Comparison of ENCODE assay signal across 16 cellular contexts in the genomic region with DNA sequence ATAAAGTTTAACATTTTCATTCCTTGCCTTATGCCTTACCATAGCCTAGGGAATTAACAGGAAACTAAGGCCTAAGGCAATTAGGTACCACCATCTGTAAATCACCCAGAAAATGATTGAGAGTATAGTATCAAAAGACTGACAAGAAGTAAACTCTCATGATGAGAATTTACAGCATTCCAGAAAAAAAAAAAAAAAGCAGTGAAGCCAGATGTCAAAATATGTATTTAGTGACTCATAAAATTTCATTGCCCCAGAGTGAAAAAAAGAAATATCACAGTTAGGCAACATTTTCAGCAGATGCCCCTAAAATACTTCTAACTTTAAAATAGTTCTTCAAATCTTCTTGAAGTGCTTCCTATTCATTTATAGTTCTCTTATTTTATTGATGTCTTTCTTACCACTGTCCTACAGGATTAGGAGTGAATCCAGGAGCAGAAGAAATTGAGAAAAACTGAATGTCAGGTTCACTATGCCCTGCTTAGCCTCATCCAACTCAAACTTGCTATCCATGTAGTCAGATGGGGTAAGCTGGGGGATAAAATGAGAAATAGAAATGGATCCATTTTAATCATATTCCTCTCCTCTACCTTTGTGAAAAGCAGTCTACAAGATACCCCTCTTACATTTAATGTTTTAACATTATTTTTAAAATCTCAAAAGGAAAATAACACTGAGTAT. TPM values are rescaled to one million over a fixed set of nuclear protein-coding genes. Genes with fewer than 3 reads are reported as not detected.
DNase-seq lines count a peak whose midpoint lies in the region; ATAC-seq, FAIRE-seq and TF ChIP-seq lines count a peak whose summit lies in the region.
"Had no signal": no experiment of that assay in that cellular context is flagged by ENCODE, and none has a peak within 500 bp of the region (broad histone marks: within the 10 kb centered on the region; RNA-seq: fewer than 3 reads in every experiment).

No MANE protein-coding gene starts in this region.

- no peak overlapping the region for H3K14ac ChIP-seq in H9 (ENCODE audit: insufficient read depth, low read length)

- H2BK20ac ChIP-seq in H9 (ENCODE audit: low read depth, low read length, poor library complexity, severe bottlenecking): no peak overlapping the region

- no peak overlapping the region for H3T11ph ChIP-seq in H9 (ENCODE audit: low read length)

- H3K79me2 ChIP-seq in osteoblast (ENCODE audit: insufficient read depth, low read length) (no peaks in the 10 kb centered on the region), H9 (ENCODE audit: insufficient read depth, low read length) (no peaks in the 10 kb centered on the region)

- H2AFZ ChIP-seq in osteoblast (ENCODE audit: low read length): no peak overlapping the region
- no peak overlapping the region for H2AFZ ChIP-seq in H9 (ENCODE audit: low read length)

- no peak overlapping the region for H2BK12ac ChIP-seq in H9 (ENCODE audit: insufficient read length, low read depth, low read length)

- no peak overlapping the region for H3K56ac ChIP-seq in H9 (ENCODE audit: insufficient read length, low read depth, low read length)

- H2BK15ac ChIP-seq in H9 (ENCODE audit: low read depth, low read length): no peak overlapping the region

- H2AK5ac ChIP-seq in H9 (ENCODE audit: insufficient read length, low read length): no peak overlapping the region

- peaks cover 6 to 9% of the 10 kb centered on the region in 2 experiments; a peak in 3 of 4 replicates for H3K4me1 Mint-ChIP-seq in H9

- intact Hi-C loops in cardiac septum (cut with DNase I): no loop called here

- no peak overlapping the region for H4K91ac ChIP-seq in H9 (ENCODE audit: insufficient read length, low read depth, low read length)

- H4K5ac ChIP-seq in H9 (ENCODE audit: insufficient read length, low read depth, low read length): no peak overlapping the region

- no peak overlapping the region for H2BK120ac ChIP-seq in H9 (ENCODE audit: low read depth, low read length, poor library complexity, severe bottlenecking)

- peaks cover 3 to 11% of the 10 kb centered on the region in 2 experiments; a peak in 3 of 5 replicates for H3K9me3 Mint-ChIP-seq in H9

- DNase-seq in GM18507 (ENCODE audit: extremely low spot score, insufficient read length, low read depth) (no peak), NCI-H460 (ENCODE audit: extremely low read depth, low read depth) (peak; percentile 17), cardiac fibroblast (ENCODE audit: low read depth in 2 of 2) (peak; percentile 47 to 75), osteoblast (ENCODE audit: insufficient read length, low spot score, missing footprints) (no peak), H9 (no peak), cardiac septum (ENCODE audit: low spot score) (no peak)
- DNase-seq: activated CD4-positive, alpha-beta memory T cell treated with anti-CD3 and anti-CD28 coated beads for 36 hours; activated gamma-delta T cell treated with Interleukin-2 at 50 U/mL for 16 hours; CD4-positive, CD25-positive, alpha-beta regulatory T cell; central memory CD4-positive, alpha-beta T cell; GDM1; T-helper 17 cell; thyroid gland had no signal

- no peaks in the 10 kb centered on the region; the same call in 1 of the 2 replicates for H3K27me3 Mint-ChIP-seq in H9 (ENCODE audit: low read depth)
- H3K27me3 Mint-ChIP-seq: activated CD4-positive, alpha-beta memory T cell treated with anti-CD3 and anti-CD28 coated beads for 36 hours; CD4-positive, CD25-positive, alpha-beta regulatory T cell had no signal

- TF ChIP-seq CTCF in cardiac fibroblast (IDR thresholded peaks at IDR 0.05; ENCODE audit: low read depth, low read length) (no peak), osteoblast (IDR thresholded peaks at IDR 0.05; ENCODE audit: extremely low read depth, low read depth, low read length) (no peak), H9 (conservative IDR thresholded peaks at IDR 0.05) (no peak)

- no peak overlapping the region for H2BK5ac ChIP-seq in H9 (ENCODE audit: insufficient read length, low read length)

- no peak overlapping the region for H3K4ac ChIP-seq in H9 (ENCODE audit: low read depth, low read length)

- H3K23me2 ChIP-seq in H9 (ENCODE audit: insufficient read length, low read depth, low read length, poor library complexity, severe bottlenecking): no peaks in the 10 kb centered on the region

- H3K4me1 ChIP-seq in osteoblast (ENCODE audit: insufficient read depth, low read length): peaks cover 23% of the 10 kb centered on the region
- H3K4me1 ChIP-seq in H9 (ENCODE audit: insufficient read depth, low read length): no peaks in the 10 kb centered on the region
- H3K4me1 ChIP-seq: thyroid gland had no signal

- FAIRE-seq in GM18507 (lab: Jason Lieb, UNC): peak; percentile 65

- no peaks in the 10 kb centered on the region for H3K79me1 ChIP-seq in H9 (ENCODE audit: insufficient read depth, low read depth, low read length, poor library complexity, severe bottlenecking)

- H3K36me3 ChIP-seq in osteoblast (ENCODE audit: insufficient read depth, low read length): no peaks in the 10 kb centered on the region
- H3K36me3 ChIP-seq: thyroid gland had no signal

- H3K4me3 Mint-ChIP-seq in H9: no peak overlapping the region
- H3K4me3 Mint-ChIP-seq: activated CD4-positive, alpha-beta memory T cell treated with anti-CD3 and anti-CD28 coated beads for 36 hours; CD4-positive, CD25-positive, alpha-beta regulatory T cell; T-helper 17 cell had no signal

- H3K18ac ChIP-seq in H9 (ENCODE audit: insufficient read length, low read depth, low read length): no peak overlapping the region

- H3K27ac ChIP-seq in osteoblast (ENCODE audit: low read depth, low read length) (no peak overlapping the region), H9 (ENCODE audit: insufficient read length, low read depth, low read length) (no peak overlapping the region)
- H3K27ac ChIP-seq: thyroid gland had no signal

- H3K4me2 ChIP-seq in osteoblast (ENCODE audit: insufficient read depth, low read length) (peak overlapping the region; percentile 57), H9 (ENCODE audit: insufficient read depth, insufficient read length, low read length) (no peak overlapping the region)

- no peak overlapping the region for H3K9ac ChIP-seq in H9 (ENCODE audit: extremely low read depth, insufficient read length, low read length)

- no peak for ATAC-seq in HG02763 (IDR thresholded peaks at IDR 0.05; ENCODE audit: unreplicated experiment)
- no peak for ATAC-seq in HG02970 (IDR thresholded peaks at IDR 0.05; ENCODE audit: low FRiP score, unreplicated experiment)
- ATAC-seq: T-helper 17 cell had no signal

- H3K27me3 ChIP-seq in osteoblast (ENCODE audit: insufficient read depth, low read length): no peaks in the 10 kb centered on the region
- H3K27me3 ChIP-seq in H9 (ENCODE audit: insufficient read depth, low read length): no peaks in the 10 kb centered on the region
- H3K27me3 ChIP-seq: thyroid gland had no signal

- H3K23ac ChIP-seq in H9 (ENCODE audit: insufficient read length, low read depth, low read length): no peak overlapping the region

- H3K27ac Mint-ChIP-seq in H9: no peak overlapping the region
- H3K27ac Mint-ChIP-seq: activated CD4-positive, alpha-beta memory T cell treated with anti-CD3 and anti-CD28 coated beads for 36 hours had no signal

- H4K8ac ChIP-seq in H9 (replicated peaks; ENCODE audit: insufficient read length, low read depth, low read length): no peak overlapping the region

- H4K20me1 ChIP-seq in osteoblast (ENCODE audit: insufficient read depth, low read length) (no peaks in the 10 kb centered on the region), H9 (ENCODE audit: control insufficient read depth, insufficient read depth, insufficient read length) (no peaks in the 10 kb centered on the region)

- H3K9me3 ChIP-seq in osteoblast (ENCODE audit: low read depth, low read length): no peaks in the 10 kb centered on the region
- no peaks in the 10 kb centered on the region for H3K9me3 ChIP-seq in H9 (ENCODE audit: control insufficient read depth, low read depth, low read length)
- H3K9me3 ChIP-seq: thyroid gland had no signal

- peaks cover 0 to 2% (median 0%) of the 10 kb centered on the region in 3 experiments; a peak in 1 of 7 replicates for H3K36me3 Mint-ChIP-seq in H9 (ENCODE audit: insufficient read depth in 1 of 3, low read depth in 3 of 3)
- H3K36me3 Mint-ChIP-seq: activated CD4-positive, alpha-beta memory T cell treated with anti-CD3 and anti-CD28 coated beads for 36 hours; CD4-positive, CD25-positive, alpha-beta regulatory T cell had no signal

- H3K4me3 ChIP-seq in cardiac fibroblast (replicated peaks in 1 of 2; ENCODE audit: low read depth in 2 of 2, low read length in 2 of 2): no peak overlapping the region
- H3K4me3 ChIP-seq in osteoblast (ENCODE audit: insufficient read depth, low read length): no peak overlapping the region
- H3K4me3 ChIP-seq: lung, thyroid gland had no signal

RNA-seq across cellular contexts. Expression of gene TANK, which starts 57.3 kb away (rescaled TPM):
- total RNA-seq in NCI-H460 (2014; rRNA removed; shearing (Covaris generic)): 106 and 121 TPM in 2 replicates
- polyA plus RNA-seq in NCI-H460 (2014; cell fraction: nucleus; rRNA removed): 36.9 and 94.9 TPM in 2 replicates
- total RNA-seq in osteoblast (112 and 127 TPM in 2 replicates), H9 (2021) (17.3 and 23.9 TPM in 2 replicates), cardiac septum (30.1 TPM)

Comparison
In these comparisons a context has a peak if more than half of its experiments do, and no peak if none do; other contexts are left out.
1. DNase-seq: peak in NCI-H460 (single experiment) and cardiac fibroblast (2 of 2); none in GM18507 (single experiment), osteoblast (single experiment), H9 (single experiment) and cardiac septum (single experiment).